In genomic region chr14:50531595-50532501, GRCh38 we compare ENCODE assay signal across 1 cellular context.
A peak's percentile ranks its signal among the peaks of the same experiment; 100 is the strongest.
TF ChIP-seq lines count a peak whose summit lies in the region.

No MANE protein-coding gene starts in this region.

TF ChIP-seq in K562, 482 proteins besides CTCF, POLR2A, EP300 and RAD21 (continued from another document):
- TF ChIP-seq RREB1 (CRISPR knock-in tag; IDR thresholded peaks at IDR 0.05) = 0 out of 2 replicates have a peak, but pooled peaks have one; percentile 3
